In genomic region chr22:31618471-31619176, GRCh38 we compare ENCODE assay signal across 15 cellular contexts. TPM values are rescaled to one million over a fixed set of nuclear protein-coding genes. Genes with fewer than 3 reads are reported as not detected.
DNase-seq lines count a peak whose midpoint lies in the region; TF ChIP-seq lines count a peak whose summit lies in the region.
"Had no signal": no experiment of that assay in that cellular context is flagged by ENCODE, and none has a peak within 500 bp of the region (broad histone marks: within the 10 kb centered on the region; RNA-seq: fewer than 3 reads in every experiment).

No MANE protein-coding gene starts in this region.

- no peak overlapping the region for H3K4me3 Mint-ChIP-seq in activated T-helper 1 cell treated with anti-CD3 and anti-CD28 coated beads, Interleukin-12 subunit alpha, Interleukin-12 subunit beta, Interleukin-2, Interleukin-4 antibody, amounts not matched to agents 30 ng/mL and 10 ng/mL and 1 ng/mL, durations not matched to agents 14 hours and 24 hours and 36 hours
- peak overlapping the region; percentile 46 for H3K4me3 Mint-ChIP-seq in neural progenitor cell
- H3K4me3 Mint-ChIP-seq: CD8-positive, alpha-beta T cell had no signal

- H4K20me1 ChIP-seq in neural progenitor cell (ENCODE audit: low read depth) (peaks cover 6% of the 10 kb centered on the region), hepatocyte (ENCODE audit: insufficient read depth, poor library complexity, severe bottlenecking) (peaks cover 7% of the 10 kb centered on the region)

- no peaks in the 10 kb centered on the region for H3K27me3 Mint-ChIP-seq in activated T-helper 1 cell treated with anti-CD3 and anti-CD28 coated beads, Interleukin-12 subunit alpha, Interleukin-12 subunit beta, Interleukin-2, Interleukin-4 antibody, amounts not matched to agents 30 ng/mL and 10 ng/mL and 1 ng/mL, durations not matched to agents 14 hours and 24 hours and 36 hours (ENCODE audit: insufficient read depth)
- H3K27me3 Mint-ChIP-seq in neural progenitor cell (ENCODE audit: insufficient read depth, low read depth), result peaks cover 10% of the 10 kb centered on the region

- H3K4me2 ChIP-seq in neural progenitor cell, result no peak overlapping the region
- H3K4me2 ChIP-seq in hepatocyte, result no peak overlapping the region

- no peaks in the 10 kb centered on the region for H3K9me3 ChIP-seq in neural progenitor cell (ENCODE audit: low read depth)
- H3K9me3 ChIP-seq in hepatocyte (ENCODE audit: low read depth), result no peaks in the 10 kb centered on the region
- H3K9me3 ChIP-seq: mucosa of descending colon, SJSA1, thyroid gland had no signal

- H3K27ac Mint-ChIP-seq in activated T-helper 1 cell treated with anti-CD3 and anti-CD28 coated beads, Interleukin-12 subunit alpha, Interleukin-12 subunit beta, Interleukin-2, Interleukin-4 antibody, amounts not matched to agents 30 ng/mL and 10 ng/mL and 1 ng/mL, durations not matched to agents 14 hours and 24 hours and 36 hours, result peak overlapping the region; percentile 8
- no peak overlapping the region for H3K27ac Mint-ChIP-seq in neural progenitor cell
- H3K27ac Mint-ChIP-seq: CD8-positive, alpha-beta T cell had no signal

- peaks cover 13% of the 10 kb centered on the region for H3K4me1 Mint-ChIP-seq in activated T-helper 1 cell treated with anti-CD3 and anti-CD28 coated beads, Interleukin-12 subunit alpha, Interleukin-12 subunit beta, Interleukin-2, Interleukin-4 antibody, amounts not matched to agents 30 ng/mL and 10 ng/mL and 1 ng/mL, durations not matched to agents 14 hours and 24 hours and 36 hours (ENCODE audit: low read depth)
- H3K4me1 Mint-ChIP-seq in neural progenitor cell, result peaks cover 7% of the 10 kb centered on the region

- no peak overlapping the region for H3K9ac ChIP-seq in neural progenitor cell

- TF ChIP-seq CTCF in neural progenitor cell (IDR thresholded peaks at IDR 0.05) (no peak), hepatocyte (IDR thresholded peaks at IDR 0.05; ENCODE audit: poor library complexity) (no peak)

- H3K4me3 ChIP-seq in neural progenitor cell (no peak overlapping the region), hepatocyte (no peak overlapping the region)
- H3K4me3 ChIP-seq: mucosa of descending colon, SJSA1, thyroid gland had no signal

- peaks cover 14% of the 10 kb centered on the region for H3K79me2 ChIP-seq in neural progenitor cell (ENCODE audit: low read depth)
- peaks cover 11% of the 10 kb centered on the region for H3K79me2 ChIP-seq in hepatocyte

- H3K27ac ChIP-seq in neural progenitor cell (no peak overlapping the region), hepatocyte (no peak overlapping the region)
- H3K27ac ChIP-seq: epithelial cell of prostate, SJSA1, thyroid gland had no signal

- H3K4me1 ChIP-seq in neural progenitor cell, result no peaks in the 10 kb centered on the region
- peaks cover 7% of the 10 kb centered on the region for H3K4me1 ChIP-seq in hepatocyte (ENCODE audit: insufficient read depth)
- H3K4me1 ChIP-seq: SJSA1 had no signal

- no peaks in the 10 kb centered on the region for H3K9me3 Mint-ChIP-seq in activated T-helper 1 cell treated with anti-CD3 and anti-CD28 coated beads, Interleukin-12 subunit alpha, Interleukin-12 subunit beta, Interleukin-2, Interleukin-4 antibody, amounts not matched to agents 30 ng/mL and 10 ng/mL and 1 ng/mL, durations not matched to agents 14 hours and 24 hours and 36 hours
- H3K9me3 Mint-ChIP-seq in neural progenitor cell, result no peaks in the 10 kb centered on the region
- H3K9me3 Mint-ChIP-seq: CD8-positive, alpha-beta T cell had no signal

- peak; percentile 15 for TF ChIP-seq POLR2A in GM19193 (IDR thresholded peaks at IDR 0.05; ENCODE audit: extremely low read depth, insufficient read depth, insufficient read length)

- H3F3A ChIP-seq in neural progenitor cell (ENCODE audit: low read depth), result no peaks in the 10 kb centered on the region

- no peak overlapping the region for H2AFZ ChIP-seq in neural progenitor cell (replicated peaks)
- H2AFZ ChIP-seq in hepatocyte, result no peak overlapping the region

- 93% methylated on average over 5 of the region's 5 CpGs for WGBS in hepatocyte (ENCODE audit: low lambda C conversion rate, missing lambda C conversion rate)

- H3K36me3 ChIP-seq in neural progenitor cell (no peaks in the 10 kb centered on the region), hepatocyte (replicated peaks; ENCODE audit: insufficient read depth, low read depth) (no peaks in the 10 kb centered on the region)

- no peaks in the 10 kb centered on the region for H3K27me3 ChIP-seq in neural progenitor cell
- no peaks in the 10 kb centered on the region for H3K27me3 ChIP-seq in hepatocyte
- H3K27me3 ChIP-seq: SJSA1, thyroid gland had no signal

- H3K9me2 ChIP-seq in hepatocyte (replicated peaks; ENCODE audit: insufficient read depth), result no peaks in the 10 kb centered on the region

- DNase-seq in NCI-H1105 treated with DMSO at 0.1 percent for 48 hours (lab: John Stamatoyannopoulos, UW) (peak; percentile 42), NCI-H1105 (lab: John Stamatoyannopoulos, UW) (no peak), neural progenitor cell (ENCODE audit: low spot score) (no peak), hepatocyte (ENCODE audit: low spot score) (no peak), RKO (ENCODE audit: low spot score) (no peak), pons (ENCODE audit: low spot score) (no peak)
- no peak for DNase-seq in activated T-helper 1 cell treated with anti-CD3 and anti-CD28 coated beads, Interleukin-12 subunit alpha, Interleukin-12 subunit beta, Interleukin-2, Interleukin-4 antibody, amounts not matched to agents 30 ng/mL and 10 ng/mL and 1 ng/mL, durations not matched to agents 14 hours and 24 hours and 36 hours (ENCODE audit: low spot score)
- DNase-seq: amniotic stem cell; CD8-positive, alpha-beta T cell; GF-D8; thyroid gland had no signal

- intact Hi-C loops in activated T-helper 1 cell treated with anti-CD3 and anti-CD28 coated beads, Interleukin-12 subunit alpha, Interleukin-12 subunit beta, Interleukin-2, Interleukin-4 antibody, amounts not matched to agents 30 ng/mL and 10 ng/mL and 1 ng/mL, durations not matched to agents 14 hours and 24 hours and 36 hours (cut with micrococcal nuclease), result no loop called here

- H3K36me3 Mint-ChIP-seq in activated T-helper 1 cell treated with anti-CD3 and anti-CD28 coated beads, Interleukin-12 subunit alpha, Interleukin-12 subunit beta, Interleukin-2, Interleukin-4 antibody, amounts not matched to agents 30 ng/mL and 10 ng/mL and 1 ng/mL, durations not matched to agents 14 hours and 24 hours and 36 hours (ENCODE audit: low read depth), result peaks cover 39% of the 10 kb centered on the region
- peaks cover 6% of the 10 kb centered on the region for H3K36me3 Mint-ChIP-seq in neural progenitor cell

RNA-seq across cellular contexts. Expression of gene PISD, which starts 43.4 kb away (rescaled TPM):
- total RNA-seq in activated T-helper 1 cell treated with anti-CD3 and anti-CD28 coated beads, Interleukin-12 subunit alpha, Interleukin-12 subunit beta, Interleukin-2, Interleukin-4 antibody, amounts not matched to agents 30 ng/mL and 10 ng/mL and 1 ng/mL, durations not matched to agents 14 hours and 24 hours and 36 hours, result 43.8 and 43.9 TPM in 2 replicates
- total RNA-seq in neural progenitor cell (ENCODE audit: low replicate concordance) (18.1 and 41.2 TPM in 2 replicates), hepatocyte (46.2 and 54.7 TPM in 2 replicates)
- 62.9 and 64.0 TPM in 2 replicates for polyA plus RNA-seq in hepatocyte
